In genomic region chr4:104064650-104065577, GRCh38 we compare ENCODE assay signal across 8 cellular contexts.
DNase-seq lines count a peak whose midpoint lies in the region; ATAC-seq and TF ChIP-seq lines count a peak whose summit lies in the region.

No MANE protein-coding gene starts in this region.

- no peak overlapping the region for H3K4me3 Mint-ChIP-seq in MCF 10A (ENCODE audit: unreplicated experiment)

- CTCF ChIA-PET in MCF 10A (lab: Yijun Ruan, JAX): interaction anchor here (0.6 to 5.5 kb wide), 28 partner anchors 9 to 1063 kb away, joined by 3 to 73 read pairs (median 3); no protein-coding TSS in a partner anchor

- H3K9me3 Mint-ChIP-seq in MCF 10A (ENCODE audit: unreplicated experiment): no peaks in the 10 kb centered on the region

- no TSS peak for BruUV-seq in MCF 10A (replicated peaks; lab: Mats Ljungman, UMichigan)

- no peaks in the 10 kb centered on the region for H3K27me3 ChIP-seq in upper lobe of right lung

- POLR2A ChIA-PET in MCF 10A (lab: Yijun Ruan, JAX): interaction anchor here (0.5 kb wide), 1 partner anchor 779 kb away, joined by 3 read pairs; no protein-coding TSS in a partner anchor

- TF ChIP-seq CTCF in MCF 10A (IDR thresholded peaks at IDR 0.05; ENCODE audit: unreplicated experiment) (peak; percentile 63), upper lobe of right lung (IDR thresholded peaks at IDR 0.05) (peak; percentile 52)

- H3K9me3 ChIP-seq in upper lobe of right lung: no peaks in the 10 kb centered on the region

- H3K36me3 Mint-ChIP-seq in MCF 10A (ENCODE audit: insufficient read depth, unreplicated experiment): no peaks in the 10 kb centered on the region

- H3K27me3 Mint-ChIP-seq in MCF 10A (ENCODE audit: insufficient read depth, unreplicated experiment): no peaks in the 10 kb centered on the region

- H3K4me1 ChIP-seq in upper lobe of right lung: no peaks in the 10 kb centered on the region

- peak; percentile 73 for ATAC-seq in HG03439 (IDR thresholded peaks at IDR 0.05; ENCODE audit: unreplicated experiment)
- peak; percentile 74 for ATAC-seq in upper lobe of right lung

- H3K27ac Mint-ChIP-seq in MCF 10A (ENCODE audit: low read depth, unreplicated experiment): peak overlapping the region; percentile 2

- no peaks in the 10 kb centered on the region for H3K36me3 ChIP-seq in upper lobe of right lung

- intact Hi-C loops in MCF 10A (cut with micrococcal nuclease): loop anchor here (1.0 to 5.0 kb wide), 5 partner anchors 69 to 1407 kb away; partner anchors contain the start of gene PPA2
- intact Hi-C loops in upper lobe of right lung (cut with DNase I): no loop called here

- DNase-seq in DMS114 treated with DMSO at 0.1 percent for 48 hours (lab: John Stamatoyannopoulos, UW; ENCODE audit: unreplicated experiment): peak; percentile 22
- DNase-seq in GM19240 (ENCODE audit: insufficient read length, low spot score): peak; percentile 1
- DNase-seq in NCI-H510A treated with DMSO at 0.1 percent for 48 hours (lab: John Stamatoyannopoulos, UW): peak; percentile 59
- peak; percentile 72 for DNase-seq in MCF 10A (ENCODE audit: unreplicated experiment)
- peak; percentile 81 for DNase-seq in left kidney (ENCODE audit: low read depth, low spot score)
- peak; percentile 57 for DNase-seq in upper lobe of right lung
- DNase-seq in activated naive CD4-positive, alpha-beta T cell treated with anti-CD3 and anti-CD28 coated beads, Interleukin-2, amount 50 U/mL, for 16 hours: no peak

- H3K27ac ChIP-seq in upper lobe of right lung: no peak overlapping the region

- no peaks in the 10 kb centered on the region for H3K4me1 Mint-ChIP-seq in MCF 10A (ENCODE audit: insufficient read depth, unreplicated experiment)

- H3K4me3 ChIP-seq in upper lobe of right lung: no peak overlapping the region
